22 cellular contexts compared by ENCODE assay signal in genomic region chr3:13888576-13888975, GRCh38. TPM values are rescaled to one million over a fixed set of nuclear protein-coding genes. Genes with fewer than 3 reads are reported as not detected.
DNase-seq lines count a peak whose midpoint lies in the region; ATAC-seq and TF ChIP-seq lines count a peak whose summit lies in the region.
"Had no signal": no experiment of that assay in that cellular context is flagged by ENCODE, and none has a peak within 500 bp of the region (broad histone marks: within the 10 kb centered on the region; RNA-seq: fewer than 3 reads in every experiment).

No MANE protein-coding gene starts in this region.

- DNase-seq in right atrium auricular region (ENCODE audit: low spot score), result peak; percentile 13
- DNase-seq in heart right ventricle, result no peak
- DNase-seq in hepatocyte (ENCODE audit: low spot score), result peak; percentile 1
- no peak for DNase-seq in NCI-H1092 (lab: John Stamatoyannopoulos, UW)
- DNase-seq in cerebellar nuclear complex (lab: John Stamatoyannopoulos, UW), result no peak
- DNase-seq in NCI-H510A treated with DMSO at 0.1 percent for 48 hours (lab: John Stamatoyannopoulos, UW), result no peak
- DNase-seq: BE2C; C1 segment of cervical spinal cord; CD4-positive, CD25-positive, alpha-beta regulatory T cell; CD8-positive, alpha-beta memory T cell; COR-L47; DMS 273 treated with DMSO at 0.1 percent for 48 hours; DMS53; DND-41; EL; GOT3; H9 had no signal

- H3K36me3 Mint-ChIP-seq in stimulated activated memory B cell treated with anti-CD40 and anti-IgM and Interleukin-4, amounts not matched to agents 10 μg/mL and 1 μg/mL and 100 μg/mL, for 72 hours, result no peaks in the 10 kb centered on the region
- H3K36me3 Mint-ChIP-seq: CD4-positive, CD25-positive, alpha-beta regulatory T cell had no signal

- H3K9me2 ChIP-seq in hepatocyte (replicated peaks; ENCODE audit: insufficient read depth), result no peaks in the 10 kb centered on the region

- no peaks in the 10 kb centered on the region for H4K20me1 ChIP-seq in hepatocyte (ENCODE audit: insufficient read depth, poor library complexity, severe bottlenecking)

- H3K27ac Mint-ChIP-seq in stimulated activated memory B cell treated with anti-CD40 and anti-IgM and Interleukin-4, amounts not matched to agents 10 μg/mL and 1 μg/mL and 100 μg/mL, for 72 hours, result no peak overlapping the region
- H3K27ac Mint-ChIP-seq: H9 had no signal

- intact Hi-C loops in heart right ventricle (cut with DNase I), result loop anchor here in 2 of 10 donors (5.0 to 10.0 kb wide), 2 partner anchors 231 to 234 kb away; no protein-coding TSS in a partner anchor

- 78 to 80% methylated on average over 1 of the region's 1 CpG for WGBS in heart right ventricle, 2 donors
- WGBS in hepatocyte (ENCODE audit: low lambda C conversion rate, missing lambda C conversion rate), result 83% methylated on average over 1 of the region's 1 CpG

- H3K27me3 Mint-ChIP-seq in stimulated activated memory B cell treated with anti-CD40 and anti-IgM and Interleukin-4, amounts not matched to agents 10 μg/mL and 1 μg/mL and 100 μg/mL, for 72 hours, result peaks cover 10% of the 10 kb centered on the region

- H3K9me3 Mint-ChIP-seq in stimulated activated memory B cell treated with anti-CD40 and anti-IgM and Interleukin-4, amounts not matched to agents 10 μg/mL and 1 μg/mL and 100 μg/mL, for 72 hours, result no peaks in the 10 kb centered on the region
- H3K9me3 Mint-ChIP-seq: CD8-positive, alpha-beta memory T cell; H9 had no signal

- TF ChIP-seq CTCF in right atrium auricular region (IDR thresholded peaks at IDR 0.05) (no peak), heart right ventricle (IDR thresholded peaks at IDR 0.05) (no peak), hepatocyte (IDR thresholded peaks at IDR 0.05; ENCODE audit: poor library complexity) (no peak)

- no peaks in the 10 kb centered on the region for H3K79me2 ChIP-seq in hepatocyte

- H3K27me3 ChIP-seq in right atrium auricular region (no peaks in the 10 kb centered on the region), heart right ventricle (peaks cover 0 to 31% (median 17%) of the 10 kb centered on the region in 7 donors), hepatocyte (peaks cover 23% of the 10 kb centered on the region)
- H3K27me3 ChIP-seq: BE2C had no signal

- H3K36me3 ChIP-seq in right atrium auricular region, result no peaks in the 10 kb centered on the region
- no peaks in the 10 kb centered on the region for H3K36me3 ChIP-seq in heart right ventricle
- no peaks in the 10 kb centered on the region for H3K36me3 ChIP-seq in hepatocyte (replicated peaks; ENCODE audit: insufficient read depth, low read depth)
- H3K36me3 ChIP-seq: BE2C had no signal

- peaks cover 11% of the 10 kb centered on the region for H3K4me1 Mint-ChIP-seq in stimulated activated memory B cell treated with anti-CD40 and anti-IgM and Interleukin-4, amounts not matched to agents 10 μg/mL and 1 μg/mL and 100 μg/mL, for 72 hours
- H3K4me1 Mint-ChIP-seq: H9 had no signal

- H3K4me2 ChIP-seq in hepatocyte, result no peak overlapping the region

- H3K4me3 Mint-ChIP-seq in stimulated activated memory B cell treated with anti-CD40 and anti-IgM and Interleukin-4, amounts not matched to agents 10 μg/mL and 1 μg/mL and 100 μg/mL, for 72 hours, result no peak overlapping the region
- H3K4me3 Mint-ChIP-seq: CD4-positive, CD25-positive, alpha-beta regulatory T cell; H9 had no signal

- H3K4me1 ChIP-seq in right atrium auricular region, result peaks cover 0 to 3% of the 10 kb centered on the region in 2 donors
- H3K4me1 ChIP-seq in heart right ventricle, result peaks cover 0 to 15% (median 0%) of the 10 kb centered on the region in 9 donors
- no peaks in the 10 kb centered on the region for H3K4me1 ChIP-seq in hepatocyte (ENCODE audit: insufficient read depth)
- H3K4me1 ChIP-seq: BE2C had no signal

- H3K27ac ChIP-seq in right atrium auricular region, result no peak overlapping the region
- H3K27ac ChIP-seq in heart right ventricle, result no peak overlapping the region
- no peak overlapping the region for H3K27ac ChIP-seq in hepatocyte

- no peak for ATAC-seq in heart right ventricle
- ATAC-seq in stimulated activated memory B cell treated with anti-CD40 and anti-IgM and Interleukin-4, amounts not matched to agents 10 μg/mL and 1 μg/mL and 100 μg/mL, for 72 hours, result peak; percentile 10
- ATAC-seq: GM12878, HepG2 had no signal

- H3K9me3 ChIP-seq in right atrium auricular region, result no peaks in the 10 kb centered on the region
- no peaks in the 10 kb centered on the region for H3K9me3 ChIP-seq in heart right ventricle
- H3K9me3 ChIP-seq in hepatocyte (ENCODE audit: low read depth), result no peaks in the 10 kb centered on the region
- H3K9me3 ChIP-seq: BE2C had no signal

- H3K4me3 ChIP-seq in right atrium auricular region (no peak overlapping the region), heart right ventricle (no peak overlapping the region), hepatocyte (no peak overlapping the region)
- H3K4me3 ChIP-seq: GM12878 had no signal

- no peak overlapping the region for H2AFZ ChIP-seq in hepatocyte

RNA-seq across cellular contexts. Expression of gene WNT7A, which starts 8.7 kb away (rescaled TPM):
- total RNA-seq in right atrium auricular region (not detected), heart right ventricle (not detected), hepatocyte (0.13 and 0.28 TPM in 2 replicates)
- polyA plus RNA-seq in heart right ventricle (not detected), hepatocyte (0.04 and 0.39 TPM in 2 replicates)
- total RNA-seq: A172, G401, H9, HepG2 had no signal
- polyA plus RNA-seq: GM12878, HepG2 had no signal

Comparison
In these comparisons a context has a peak if more than half of its experiments do, and no peak if none do; other contexts are left out.
1. DNase-seq: peak in right atrium auricular region (single experiment) and hepatocyte (single experiment); none in heart right ventricle (0 of 2), NCI-H1092 (single experiment), cerebellar nuclear complex (0 of 2) and NCI-H510A treated with DMSO at 0.1 percent for 48 hours (single experiment).